ENCODE assay signal across 8 cellular contexts in the genomic region with DNA sequence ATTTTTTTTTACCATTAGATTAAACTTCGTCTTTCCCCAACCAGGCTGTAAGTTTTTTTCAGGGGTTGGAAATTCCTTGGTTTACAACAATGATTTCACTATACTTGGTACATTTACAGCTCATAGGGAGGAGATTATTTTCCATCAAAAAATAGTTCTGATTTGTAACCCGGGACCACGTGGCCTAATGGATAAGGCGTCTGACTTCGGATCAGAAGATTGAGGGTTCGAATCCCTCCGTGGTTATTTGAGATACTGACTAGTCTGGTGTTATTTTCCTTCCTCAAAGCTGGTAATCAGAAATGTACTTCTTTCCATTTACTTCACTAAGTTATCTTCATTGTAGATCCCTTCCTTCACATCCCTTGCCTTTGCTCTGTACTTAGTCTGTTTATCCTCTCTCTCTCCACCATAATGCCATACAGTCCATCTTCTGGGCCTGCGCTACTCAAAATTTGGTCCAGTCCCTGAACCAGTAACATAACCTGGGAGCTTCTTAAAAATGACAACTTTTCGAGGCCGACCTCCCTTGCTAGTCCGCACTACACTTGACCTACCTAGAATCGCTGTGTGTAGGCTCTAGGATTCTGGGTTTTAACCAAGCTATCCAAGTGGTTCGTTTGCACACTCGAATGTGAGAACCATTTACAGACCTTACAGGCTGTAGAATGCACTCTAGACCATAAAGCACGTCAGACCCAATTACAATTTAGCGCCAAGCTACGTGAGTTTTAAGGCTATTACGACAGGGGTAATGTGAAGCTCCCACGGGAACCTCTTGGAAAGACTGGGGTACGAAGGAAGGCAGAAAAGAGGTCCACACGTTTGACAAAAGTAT. TPM values are rescaled to one million over a fixed set of nuclear protein-coding genes. Genes with fewer than 3 reads are reported as not detected.
DNase-seq lines count a peak whose midpoint lies in the region; ATAC-seq, FAIRE-seq and TF ChIP-seq lines count a peak whose summit lies in the region.

No MANE protein-coding gene starts in this region.

- TF ChIP-seq CTCF in endothelial cell of umbilical vein (IDR thresholded peaks at IDR 0.05; ENCODE audit: extremely low read depth in 1 of 2, insufficient read depth in 1 of 2, low read depth in 1 of 2, low read length in 2 of 2) (no peak), testis (IDR thresholded peaks at IDR 0.05) (no peak)

- intact Hi-C loops in endothelial cell of umbilical vein (cut with micrococcal nuclease), result loop anchor here (1.0 to 10.0 kb wide), 6 partner anchors 10 to 1152 kb away; partner anchors contain the start of gene ZNF184
- intact Hi-C loops in testis (cut with DNase I; ENCODE audit: low total_unique reads), result no loop called here

- H4K20me1 ChIP-seq in endothelial cell of umbilical vein (replicated peaks; ENCODE audit: control insufficient read depth, extremely low read depth, insufficient read depth, low read length), result no peaks in the 10 kb centered on the region

- peak overlapping the region; percentile 78 for H3K4me3 Mint-ChIP-seq in activated CD4-positive, alpha-beta T cell treated with anti-CD3 and anti-CD28 coated beads, Interleukin-2, amount 10 ng/mL, durations not matched to agents 7 days and 5 days

- peaks cover 21% of the 10 kb centered on the region for H3K27me3 Mint-ChIP-seq in activated CD4-positive, alpha-beta T cell treated with anti-CD3 and anti-CD28 coated beads, Interleukin-2, amount 10 ng/mL, durations not matched to agents 7 days and 5 days

- ATAC-seq in HG03045 (IDR thresholded peaks at IDR 0.05; ENCODE audit: unreplicated experiment) (peak; percentile 38), GM21717 (IDR thresholded peaks at IDR 0.05; ENCODE audit: unreplicated experiment) (no peak)

- TF ChIP-seq POLR2A in endothelial cell of umbilical vein (IDR thresholded peaks at IDR 0.05; ENCODE audit: low read depth, low read length) (no peak), testis (IDR thresholded peaks at IDR 0.05) (no peak)

- peaks cover 2% of the 10 kb centered on the region for H3K36me3 Mint-ChIP-seq in activated CD4-positive, alpha-beta T cell treated with anti-CD3 and anti-CD28 coated beads, Interleukin-2, amount 10 ng/mL, durations not matched to agents 7 days and 5 days (ENCODE audit: low read depth)

- H3K79me2 ChIP-seq in endothelial cell of umbilical vein (ENCODE audit: control insufficient read depth, insufficient read depth, low read length), result no peaks in the 10 kb centered on the region

- TSS peak; percentile 100 for BruUV-seq in endothelial cell of umbilical vein (replicated peaks; lab: Mats Ljungman, UMichigan)

- CTCF ChIA-PET in activated CD4-positive, alpha-beta T cell treated with anti-CD3 and anti-CD28 coated beads, Interleukin-2, amount 10 ng/mL, durations not matched to agents 7 days and 5 days (lab: Charles Lee), result interaction anchor here (0.7 to 2.4 kb wide), 20 partner anchors 11 to 273 kb away, joined by 3 to 20 read pairs (median 4); a partner anchor contains a TSS
- CTCF ChIA-PET in endothelial cell of umbilical vein (lab: Charles Lee), result interaction anchor here (0.8 to 3.2 kb wide), 14 partner anchors 9 to 1516 kb away, joined by 3 to 14 read pairs (median 4); partner anchors contain the start of gene HMGN4

- H3K27ac Mint-ChIP-seq in activated CD4-positive, alpha-beta T cell treated with anti-CD3 and anti-CD28 coated beads, Interleukin-2, amount 10 ng/mL, durations not matched to agents 7 days and 5 days, result peak overlapping the region; percentile 86

- H3K9me3 ChIP-seq in endothelial cell of umbilical vein (replicated peaks; ENCODE audit: control insufficient read depth, insufficient read depth, low read length), result no peaks in the 10 kb centered on the region
- no peaks in the 10 kb centered on the region for H3K9me3 ChIP-seq in testis

- H3K4me3 ChIP-seq in endothelial cell of umbilical vein (replicated peaks in 1 of 3; ENCODE audit: insufficient read depth in 1 of 3, low read depth in 1 of 3, low read length in 3 of 3), result peak overlapping the region; percentile 50 to 85 (median 85)
- H3K4me3 ChIP-seq in testis, result peak overlapping the region; percentile 49 to 70

- H2AFZ ChIP-seq in endothelial cell of umbilical vein (ENCODE audit: low read depth, low read length), result no peak overlapping the region

- peak; percentile 77 for FAIRE-seq in endothelial cell of umbilical vein (lab: Jason Lieb, UNC)

- H3K36me3 ChIP-seq in endothelial cell of umbilical vein (ENCODE audit: control insufficient read depth in 2 of 2, extremely low read depth in 1 of 2, insufficient read depth in 2 of 2, low read length in 2 of 2) (no peaks in the 10 kb centered on the region), testis (ENCODE audit: low read depth, missing control alignments) (no peaks in the 10 kb centered on the region)

- WGBS in testis, 2 donors, result 42 to 43% methylated on average over 21 of the region's 21 CpGs

- H3K4me1 Mint-ChIP-seq in activated CD4-positive, alpha-beta T cell treated with anti-CD3 and anti-CD28 coated beads, Interleukin-2, amount 10 ng/mL, durations not matched to agents 7 days and 5 days, result peaks cover 56% of the 10 kb centered on the region

- H3K9ac ChIP-seq in endothelial cell of umbilical vein (replicated peaks; ENCODE audit: extremely low read depth, insufficient read depth, low read length), result peak overlapping the region; percentile 54

- peaks cover 6% of the 10 kb centered on the region for H3K4me1 ChIP-seq in endothelial cell of umbilical vein (ENCODE audit: control insufficient read depth, extremely low read depth, insufficient read depth, low read length)
- H3K4me1 ChIP-seq in testis, result no peaks in the 10 kb centered on the region

- no peaks in the 10 kb centered on the region for H3K27me3 ChIP-seq in endothelial cell of umbilical vein (ENCODE audit: control insufficient read depth in 2 of 2, insufficient read depth in 2 of 2, low read length in 2 of 2)
- H3K27me3 ChIP-seq in testis, result no peaks in the 10 kb centered on the region

- no peak overlapping the region for H3K4me2 ChIP-seq in endothelial cell of umbilical vein (ENCODE audit: insufficient read depth, low read length)

- DNase-seq in EL (peak; percentile 95), NCI-H524 (lab: John Stamatoyannopoulos, UW) (peak; percentile 86 to 88), endothelial cell of umbilical vein (ENCODE audit: low read depth, low spot score) (peak; percentile 90), midbrain (lab: John Stamatoyannopoulos, UW) (peak; percentile 72), testis (peak; percentile 75)
- peak; percentile 76 for DNase-seq in activated CD4-positive, alpha-beta T cell treated with anti-CD3 and anti-CD28 coated beads, Interleukin-2, amount 10 ng/mL, durations not matched to agents 7 days and 5 days

- H3K9me3 Mint-ChIP-seq in activated CD4-positive, alpha-beta T cell treated with anti-CD3 and anti-CD28 coated beads, Interleukin-2, amount 10 ng/mL, durations not matched to agents 7 days and 5 days, result no peaks in the 10 kb centered on the region

- no peaks in the 10 kb centered on the region for H3K9me1 ChIP-seq in endothelial cell of umbilical vein (replicated peaks; ENCODE audit: control insufficient read depth, extremely low read depth, insufficient read depth, low read length)

- H3K27ac ChIP-seq in endothelial cell of umbilical vein (ENCODE audit: insufficient read depth, low read depth, low read length) (peak overlapping the region; percentile 44), testis (peak overlapping the region; percentile 17 to 57)

- dilution Hi-C loops in endothelial cell of umbilical vein (cut with MboI; ENCODE audit: extremely low pct_ligation_motif_present, low sequenced_read_pairs), result no loop called here

- POLR2A ChIA-PET in activated CD4-positive, alpha-beta T cell treated with anti-CD3 and anti-CD28 coated beads, Interleukin-2, amount 10 ng/mL, durations not matched to agents 7 days and 5 days (lab: Charles Lee), result interaction anchor here (0.7 to 0.9 kb wide), 2 partner anchors 123 to 824 kb away, joined by 4 to 6 read pairs; a partner anchor contains a TSS
- POLR2A ChIA-PET in endothelial cell of umbilical vein (lab: Charles Lee), result interaction anchor here (0.5 to 2.2 kb wide), 4 partner anchors 73 to 824 kb away, joined by 3 to 7 read pairs (median 3); a partner anchor contains a TSS

TF ChIP-seq in endothelial cell of umbilical vein, 7 proteins besides CTCF, POLR2A, EP300 and RAD21:
- no peak for TF ChIP-seq JUN (IDR thresholded peaks at IDR 0.05; ENCODE audit: borderline replicate concordance, insufficient read depth, insufficient read length, low read depth)
- peak; percentile 80 for TF ChIP-seq MAX (IDR thresholded peaks at IDR 0.05; ENCODE audit: insufficient read depth, insufficient read length)
- peak; percentile 50 for TF ChIP-seq GATA2 (IDR thresholded peaks at IDR 0.05; ENCODE audit: insufficient read depth, insufficient read length, low read depth, low read length)

RNA-seq across cellular contexts. Expression of gene BTN3A2, which starts 42.1 kb away (rescaled TPM):
- total RNA-seq in activated CD4-positive, alpha-beta T cell treated with anti-CD3 and anti-CD28 coated beads, Interleukin-2, amount 10 ng/mL, durations not matched to agents 7 days and 5 days, result 100 to 1,000 TPM; 121 to 125 TPM
- total RNA-seq in endothelial cell of umbilical vein (14.2 and 17.9 TPM in 2 replicates), testis (10 to 100 TPM; 20.7 to 21.3 TPM)
- polyA plus RNA-seq in endothelial cell of umbilical vein (6.4 and 8.6 TPM in 2 replicates), testis (ENCODE audit: insufficient read depth, low read depth, low replicate concordance) (25.9 TPM)
- polyA plus RNA-seq in endothelial cell of umbilical vein (2011; cell fraction: cytosol; rRNA removed), result 12.7 and 12.9 TPM in 2 replicates
- polyA plus RNA-seq in endothelial cell of umbilical vein (2011; cell fraction: nucleus; rRNA removed), result 16.0 and 20.4 TPM in 2 replicates
- polyA plus RNA-seq in endothelial cell of umbilical vein (2012), result 10.0 and 11.5 TPM in 2 replicates
- polyA minus RNA-seq in endothelial cell of umbilical vein, result 18.8 and 27.3 TPM in 2 replicates
- polyA minus RNA-seq in endothelial cell of umbilical vein (2011; cell fraction: cytosol; rRNA and poly(A)+ RNA removed), result 8.3 TPM
- 7.5 and 10.5 TPM in 2 replicates for polyA minus RNA-seq in endothelial cell of umbilical vein (2011; cell fraction: nucleus; rRNA and poly(A)+ RNA removed)
